24 cellular contexts compared by ENCODE assay signal in the genomic region with DNA sequence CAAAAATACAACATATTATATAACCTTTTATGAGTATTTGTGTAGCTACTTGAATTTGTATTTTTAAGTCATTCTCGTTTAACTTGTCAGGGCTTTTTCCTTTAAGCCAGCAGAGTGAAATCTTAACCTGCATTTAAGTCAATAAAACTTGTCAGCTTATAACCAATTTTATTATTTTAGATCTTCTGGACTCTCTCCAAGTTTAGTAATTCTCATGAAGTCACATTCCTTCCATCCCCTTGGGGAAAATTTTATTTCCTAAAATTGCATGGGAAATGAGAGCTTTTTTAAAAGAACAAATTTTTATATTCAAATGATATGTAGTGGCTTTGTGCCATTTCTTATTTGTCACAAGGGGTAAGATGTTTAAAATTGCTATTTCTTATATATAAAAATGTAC.
DNase-seq lines count a peak whose midpoint lies in the region; ATAC-seq, FAIRE-seq and TF ChIP-seq lines count a peak whose summit lies in the region.
"Had no signal": no experiment of that assay in that cellular context is flagged by ENCODE, and none has a peak within 500 bp of the region (broad histone marks: within the 10 kb centered on the region; RNA-seq: fewer than 3 reads in every experiment).

No MANE protein-coding gene starts in this region.

- H3K4me3 Mint-ChIP-seq in MCF 10A (ENCODE audit: unreplicated experiment): no peak overlapping the region
- H3K4me3 Mint-ChIP-seq: activated CD4-positive, alpha-beta T cell treated with anti-CD3 and anti-CD28 coated beads for 36 hours; activated naive CD8-positive, alpha-beta T cell treated with anti-CD3 and anti-CD28 coated beads for 36 hours; activated T-helper 17 cell treated with anti-CD3 and anti-CD28 coated beads, Interleukin-2, amount 50 U/mL, for 72 hours; neural crest cell had no signal

- BruUV-seq in MCF 10A (replicated peaks; lab: Mats Ljungman, UMichigan) (no TSS peak), mammary epithelial cell (replicated peaks; lab: Mats Ljungman, UMichigan) (no TSS peak)

- H3K36me3 ChIP-seq in mammary epithelial cell (ENCODE audit: insufficient read depth, low read length) (peaks cover 6% of the 10 kb centered on the region), brain microvascular endothelial cell (replicated peaks) (peaks cover 3% of the 10 kb centered on the region), kidney (ENCODE audit: control insufficient read depth in 1 of 2, insufficient read depth in 2 of 2, low read length in 2 of 2) (no peaks in the 10 kb centered on the region), tibial artery (no peaks in the 10 kb centered on the region)
- H3K36me3 ChIP-seq: prostate gland had no signal

- dilution Hi-C loops in mammary epithelial cell (cut with HindIII; ENCODE audit: low sequenced_read_pairs): loop anchor here (10.0 kb wide), 1 partner anchor 50 kb away; no protein-coding TSS in a partner anchor

- H3K27me3 Mint-ChIP-seq in MCF 10A (ENCODE audit: insufficient read depth, unreplicated experiment): no peaks in the 10 kb centered on the region
- H3K27me3 Mint-ChIP-seq: activated CD4-positive, alpha-beta T cell treated with anti-CD3 and anti-CD28 coated beads for 36 hours; activated naive CD8-positive, alpha-beta T cell treated with anti-CD3 and anti-CD28 coated beads for 36 hours; activated T-helper 17 cell treated with anti-CD3 and anti-CD28 coated beads, Interleukin-2, amount 50 U/mL, for 72 hours had no signal

- H3K4me1 Mint-ChIP-seq in MCF 10A (ENCODE audit: insufficient read depth, unreplicated experiment): peaks cover 20% of the 10 kb centered on the region
- H3K4me1 Mint-ChIP-seq: neural crest cell had no signal

- WGBS in mammary epithelial cell (ENCODE audit: low coverage, missing lambda C conversion rate): 94% methylated on average over 1 of the region's 1 CpG

- peaks cover 21% of the 10 kb centered on the region for H3K79me2 ChIP-seq in mammary epithelial cell (ENCODE audit: insufficient read depth, low read length)

- H3K4me3 ChIP-seq in mammary epithelial cell (replicated peaks in 1 of 3; ENCODE audit: insufficient read depth in 1 of 3, low read depth in 2 of 3, low read length in 3 of 3): no peak overlapping the region
- H3K4me3 ChIP-seq in brain microvascular endothelial cell (ENCODE audit: low read depth, low read length): no peak overlapping the region
- H3K4me3 ChIP-seq in kidney (ENCODE audit: low read length in 2 of 2): no peak overlapping the region
- H3K4me3 ChIP-seq in tibial artery: no peak overlapping the region
- H3K4me3 ChIP-seq: BLaER1, body of pancreas, prostate gland had no signal

- peak; percentile 58 for FAIRE-seq in kidney (lab: Jason Lieb, UNC)
- FAIRE-seq: TTC549 had no signal

- H4K20me1 ChIP-seq in mammary epithelial cell (ENCODE audit: insufficient read depth, low read length): no peaks in the 10 kb centered on the region

- no peak for DNase-seq in MCF 10A (ENCODE audit: unreplicated experiment)
- DNase-seq in mammary epithelial cell: no peak
- no peak for DNase-seq in brain microvascular endothelial cell
- no peak for DNase-seq in kidney
- no peak for DNase-seq in tibial artery
- DNase-seq in NCI-H226: no peak
- DNase-seq in KBM-7: no peak
- DNase-seq: 8988T; activated CD4-positive, alpha-beta T cell treated with anti-CD3 and anti-CD28 coated beads for 36 hours; activated naive CD8-positive, alpha-beta T cell treated with anti-CD3 and anti-CD28 coated beads for 36 hours; body of pancreas; Caco-2; cortex of kidney; DND-41; foreskin keratinocyte; NCI-H1436; NCI-H526; stimulated activated CD4-positive, alpha-beta T cell treated with anti-CD3 and anti-CD28 coated beads, Interleukin-4, amount 100 ng/mL, for 24 hours had no signal

- H3K4me2 ChIP-seq in mammary epithelial cell (ENCODE audit: insufficient read depth, low read depth, low read length): no peak overlapping the region
- H3K4me2 ChIP-seq: BLaER1 had no signal

- intact Hi-C loops in MCF 10A (cut with micrococcal nuclease): no loop called here
- intact Hi-C loops in mammary epithelial cell (cut with micrococcal nuclease): loop anchor here (5.0 kb wide), 1 partner anchor 73 kb away; a partner anchor contains a TSS
- intact Hi-C loops in kidney (cut with DNase I): no loop called here
- intact Hi-C loops in tibial artery (cut with DNase I; ENCODE audit: low total_unique reads): loop anchor here (10.0 kb wide), 1 partner anchor 70 kb away; a partner anchor contains a TSS

- no peaks in the 10 kb centered on the region for H3K4me1 ChIP-seq in mammary epithelial cell (ENCODE audit: insufficient read depth, low read length)
- H3K4me1 ChIP-seq in kidney (ENCODE audit: control insufficient read depth in 1 of 2, insufficient read depth in 1 of 2, low read depth in 1 of 2, low read length in 2 of 2): no peaks in the 10 kb centered on the region
- H3K4me1 ChIP-seq in tibial artery: peaks cover 0 to 77% (median 23%) of the 10 kb centered on the region in 4 donors
- H3K4me1 ChIP-seq: BLaER1, body of pancreas, prostate gland had no signal

- CTCF ChIA-PET in MCF 10A (lab: Yijun Ruan, JAX): interaction anchor here (0.6 to 0.9 kb wide), 2 partner anchors 165 to 1537 kb away, joined by 3 read pairs; no protein-coding TSS in a partner anchor
- CTCF ChIA-PET in mammary epithelial cell (lab: Charles Lee; ENCODE audit: low non-redundant PET): no interaction called here

- peaks cover 14% of the 10 kb centered on the region for H3K36me3 Mint-ChIP-seq in MCF 10A (ENCODE audit: insufficient read depth, unreplicated experiment)

- no peak for ATAC-seq in HG02885 (IDR thresholded peaks at IDR 0.05; ENCODE audit: poor library complexity, unreplicated experiment)
- ATAC-seq: activated CD4-positive, alpha-beta T cell treated with anti-CD3 and anti-CD28 coated beads for 36 hours; activated T-helper 17 cell treated with anti-CD3 and anti-CD28 coated beads, Interleukin-2, amount 50 U/mL, for 72 hours; body of pancreas had no signal

- TF ChIP-seq CTCF in MCF 10A (IDR thresholded peaks at IDR 0.05; ENCODE audit: unreplicated experiment) (no peak), mammary epithelial cell (conservative IDR thresholded peaks at IDR 0.05 in 1 of 2, IDR thresholded peaks at IDR 0.05 in 1 of 2; ENCODE audit: extremely low read depth in 1 of 2, insufficient read depth in 1 of 2, low read depth in 1 of 2, low read length in 2 of 2) (no peak), brain microvascular endothelial cell (IDR thresholded peaks at IDR 0.05; ENCODE audit: low read depth, low read length, missing control alignments) (no peak), kidney (IDR thresholded peaks at IDR 0.05; ENCODE audit: borderline replicate concordance, extremely low read depth, insufficient read depth) (no peak), tibial artery (IDR thresholded peaks at IDR 0.05) (no peak)

- H3K27ac Mint-ChIP-seq in MCF 10A (ENCODE audit: low read depth, unreplicated experiment): peak overlapping the region; percentile 63
- H3K27ac Mint-ChIP-seq: activated CD4-positive, alpha-beta T cell treated with anti-CD3 and anti-CD28 coated beads for 36 hours; activated T-helper 17 cell treated with anti-CD3 and anti-CD28 coated beads, Interleukin-2, amount 50 U/mL, for 72 hours had no signal

- H2AFZ ChIP-seq in mammary epithelial cell (ENCODE audit: low read depth, low read length): no peak overlapping the region

- no peak overlapping the region for H3K27ac ChIP-seq in mammary epithelial cell (ENCODE audit: insufficient read depth, low read depth, low read length)
- peak overlapping the region; percentile 56 for H3K27ac ChIP-seq in brain microvascular endothelial cell
- no peak overlapping the region for H3K27ac ChIP-seq in kidney (ENCODE audit: low read depth in 2 of 2, low read length in 2 of 2)
- H3K27ac ChIP-seq in tibial artery: peak overlapping the region; percentile 26 to 47
- H3K27ac ChIP-seq: BLaER1, body of pancreas, foreskin keratinocyte, prostate gland had no signal

- H3K9me3 ChIP-seq in mammary epithelial cell (replicated peaks; ENCODE audit: insufficient read depth, low read length) (no peaks in the 10 kb centered on the region), kidney (ENCODE audit: control insufficient read depth in 1 of 2, low read length in 2 of 2) (no peaks in the 10 kb centered on the region), tibial artery (no peaks in the 10 kb centered on the region)
- H3K9me3 ChIP-seq: BLaER1, body of pancreas, Caco-2, prostate gland had no signal

- in situ Hi-C loops in mammary epithelial cell (cut with MboI; ENCODE audit: low sequenced_read_pairs in 2 of 2) (no loop called here), brain microvascular endothelial cell (cut with HindIII; ENCODE audit: low pct_ligation_motif_present, low sequenced_read_pairs) (no loop called here), KBM-7 (cut with MboI; ENCODE audit: low pct_unique_long_range_greater_than_20kb, low sequenced_read_pairs) (no loop called here)

- POLR2A ChIA-PET in MCF 10A (lab: Yijun Ruan, JAX): no interaction called here

- H3K9me3 Mint-ChIP-seq in MCF 10A (ENCODE audit: unreplicated experiment): peaks cover 6% of the 10 kb centered on the region
- H3K9me3 Mint-ChIP-seq: activated naive CD8-positive, alpha-beta T cell treated with anti-CD3 and anti-CD28 coated beads for 36 hours; activated T-helper 17 cell treated with anti-CD3 and anti-CD28 coated beads, Interleukin-2, amount 50 U/mL, for 72 hours; neural crest cell had no signal

- H3K9ac ChIP-seq in mammary epithelial cell (ENCODE audit: insufficient read depth, low read length) (no peak overlapping the region), kidney (ENCODE audit: low read length in 2 of 2) (no peak overlapping the region)
- H3K9ac ChIP-seq: BLaER1 had no signal

- H3K27me3 ChIP-seq in mammary epithelial cell (ENCODE audit: insufficient read depth, low read length): no peaks in the 10 kb centered on the region
- H3K27me3 ChIP-seq in brain microvascular endothelial cell (replicated peaks): no peaks in the 10 kb centered on the region
- H3K27me3 ChIP-seq in tibial artery: no peaks in the 10 kb centered on the region
- H3K27me3 ChIP-seq: BLaER1, body of pancreas, foreskin keratinocyte had no signal

Comparison
In these comparisons a context has a peak if more than half of its experiments do, and no peak if none do; other contexts are left out.
1. intact Hi-C loops: an anchor here in mammary epithelial cell (5.0 kb wide) and tibial artery (10.0 kb wide); none called in MCF 10A and kidney.
2. H3K27ac ChIP-seq: peak in brain microvascular endothelial cell (single experiment) and tibial artery (2 of 2); none in mammary epithelial cell (single experiment) and kidney (0 of 2).